Comparison of ENCODE assay signal across 8 cellular contexts in genomic region chr13:45464141-45464686, GRCh38. TPM values are rescaled to one million over a fixed set of nuclear protein-coding genes. Genes with fewer than 3 reads are reported as not detected.
DNase-seq lines count a peak whose midpoint lies in the region; ATAC-seq, FAIRE-seq and TF ChIP-seq lines count a peak whose summit lies in the region.

No MANE protein-coding gene starts in this region.

- TF ChIP-seq EP300 in HepG2 (IDR thresholded peaks at IDR 0.05; ENCODE audit: low read depth in 2 of 2, low read length in 2 of 2) = no peak
- no peak for TF ChIP-seq EP300 in HepG2 (CRISPR knock-in tag; IDR thresholded peaks at IDR 0.05; ENCODE audit: borderline replicate concordance)

- FAIRE-seq in HepG2 (lab: Jason Lieb, UNC) = no peak

- H3K4me1 ChIP-seq in HepG2 (ENCODE audit: insufficient read depth, low read length) (peaks cover 40% of the 10 kb centered on the region), thyroid gland (peaks cover 26 to 28% of the 10 kb centered on the region in 2 donors)

- CTCF ChIA-PET in activated CD8-positive, alpha-beta memory T cell treated with anti-CD3 and anti-CD28 coated beads, Interleukin-2, amount 10 ng/mL, durations not matched to agents 7 days and 5 days (lab: Charles Lee) = interaction anchor here (0.9 to 1.3 kb wide), 6 partner anchors 17 to 96 kb away, joined by 3 to 8 read pairs (median 3); no protein-coding TSS in a partner anchor
- CTCF ChIA-PET in HepG2 (lab: Yijun Ruan, JAX; ENCODE audit: low intra/inter-chr PET ratio, low total read pairs) = interaction anchor here (1.3 to 2.0 kb wide), 2 partner anchors 23 to 46 kb away, joined by 5 to 6 read pairs; partner anchors contain the start of gene SLC25A30

- ATAC-seq in activated CD8-positive, alpha-beta memory T cell treated with anti-CD3 and anti-CD28 coated beads, Interleukin-2, amount 10 ng/mL, durations not matched to agents 7 days and 5 days = no peak
- ATAC-seq in HepG2 = no peak
- ATAC-seq in HG02642 (IDR thresholded peaks at IDR 0.05; ENCODE audit: poor library complexity, unreplicated experiment) = no peak
- no peak for ATAC-seq in HG03442 (IDR thresholded peaks at IDR 0.05; ENCODE audit: unreplicated experiment)

- H3K27me3 ChIP-seq in HepG2 (ENCODE audit: control insufficient read depth in 1 of 2, insufficient read depth in 2 of 2, low read length in 2 of 2) (no peaks in the 10 kb centered on the region; a peak in 1 of 5 replicates), thyroid gland (no peaks in the 10 kb centered on the region)

- peak overlapping the region; percentile 87 for H3K4me3 Mint-ChIP-seq in activated CD8-positive, alpha-beta memory T cell treated with anti-CD3 and anti-CD28 coated beads, Interleukin-2, amount 10 ng/mL, durations not matched to agents 7 days and 5 days

- H3K9me3 ChIP-seq in HepG2 (ENCODE audit: low read length) (peaks cover 4% of the 10 kb centered on the region; the same call in 1 of the 2 replicates), thyroid gland (no peaks in the 10 kb centered on the region)

- H3K27me3 Mint-ChIP-seq in activated CD8-positive, alpha-beta memory T cell treated with anti-CD3 and anti-CD28 coated beads, Interleukin-2, amount 10 ng/mL, durations not matched to agents 7 days and 5 days = no peaks in the 10 kb centered on the region

- peaks cover 41% of the 10 kb centered on the region for H3K4me1 Mint-ChIP-seq in activated CD8-positive, alpha-beta memory T cell treated with anti-CD3 and anti-CD28 coated beads, Interleukin-2, amount 10 ng/mL, durations not matched to agents 7 days and 5 days

- 86% methylated on average over 9 of the region's 9 CpGs for WGBS in HepG2 (ENCODE audit: low lambda C conversion rate)
- WGBS in thyroid gland, 2 donors = 74 to 84% methylated on average over 9 of the region's 9 CpGs

- TF ChIP-seq CTCF in astrocyte of the cerebellum (IDR thresholded peaks at IDR 0.05; ENCODE audit: low read depth, low read length, missing control alignments) (peak; percentile 55), HepG2 (CRISPR knock-in tag; IDR thresholded peaks at IDR 0.05) (no peak; the same call in 1 of the 2 replicates), thyroid gland (IDR thresholded peaks at IDR 0.05) (peak in 3 of 6 experiments; percentile 42 to 84 (median 74))

- H2AFZ ChIP-seq in HepG2 (ENCODE audit: low read length) = no peak overlapping the region

- H3K4me3 ChIP-seq in astrocyte of the cerebellum (ENCODE audit: low read depth, low read length) (peak overlapping the region; percentile 88), HepG2 (replicated peaks in 1 of 3; ENCODE audit: insufficient read depth in 1 of 3, low read depth in 2 of 3, low read length in 3 of 3) (peak overlapping the region; percentile 13 to 41 (median 41); a peak in 5 of 6 replicates), thyroid gland (replicated peaks in 1 of 3) (peak overlapping the region in 2 of 3 donors; percentile 21 to 98)

- H3K36me3 ChIP-seq in HepG2 (replicated peaks in 1 of 2; ENCODE audit: control insufficient read depth in 1 of 2, insufficient read depth in 2 of 2, low read length in 2 of 2) = no peaks in the 10 kb centered on the region; a peak in 1 of 5 replicates
- no peaks in the 10 kb centered on the region for H3K36me3 ChIP-seq in thyroid gland

- in situ Hi-C loops in astrocyte of the cerebellum (cut with HindIII; ENCODE audit: low sequenced_read_pairs) = no loop called here
- in situ Hi-C loops in HepG2 (cut with HindIII; ENCODE audit: extremely low pct_ligation_motif_present, low pct_unique_long_range_greater_than_20kb) = no loop called here

- TF ChIP-seq RAD21 in HepG2 (CRISPR knock-in tag; IDR thresholded peaks at IDR 0.05) = peak; percentile 66; the same call in 1 of the 2 replicates

- TF ChIP-seq POLR2A in HepG2 (IDR thresholded peaks at IDR 0.05; ENCODE audit: insufficient read depth in 1 of 2, low read depth in 2 of 2, low read length in 2 of 2) = no peak
- TF ChIP-seq POLR2A in thyroid gland (IDR thresholded peaks at IDR 0.05) = no peak

- intact Hi-C loops in HepG2 (cut with micrococcal nuclease; ENCODE audit: unreplicated experiment) = loop anchor here (1.0 to 2.0 kb wide), 3 partner anchors 23 to 46 kb away; partner anchors contain the start of gene SLC25A30
- intact Hi-C loops in thyroid gland (cut with DNase I) = loop anchor here (2.0 to 10.0 kb wide), 3 partner anchors 45 to 119 kb away; partner anchors contain the start of genes SLC25A30 and TPT1

- peak overlapping the region; percentile 67 for H3K4me2 ChIP-seq in HepG2 (ENCODE audit: low read depth, low read length)

- peaks cover 41% of the 10 kb centered on the region for H3K79me2 ChIP-seq in HepG2 (ENCODE audit: insufficient read depth, low read length)

- H3K36me3 Mint-ChIP-seq in activated CD8-positive, alpha-beta memory T cell treated with anti-CD3 and anti-CD28 coated beads, Interleukin-2, amount 10 ng/mL, durations not matched to agents 7 days and 5 days = peaks cover 12% of the 10 kb centered on the region

- H3K27ac Mint-ChIP-seq in activated CD8-positive, alpha-beta memory T cell treated with anti-CD3 and anti-CD28 coated beads, Interleukin-2, amount 10 ng/mL, durations not matched to agents 7 days and 5 days = peak overlapping the region; percentile 90

- peaks cover 2% of the 10 kb centered on the region for H3K9me3 Mint-ChIP-seq in activated CD8-positive, alpha-beta memory T cell treated with anti-CD3 and anti-CD28 coated beads, Interleukin-2, amount 10 ng/mL, durations not matched to agents 7 days and 5 days (ENCODE audit: low read depth)

- H4K20me1 ChIP-seq in HepG2 (ENCODE audit: insufficient read depth, low read length) = peaks cover 9% of the 10 kb centered on the region

- POLR2A ChIA-PET in HepG2 (lab: Yijun Ruan, JAX) = interaction anchor here (0.9 to 2.1 kb wide), 12 partner anchors 11 to 133 kb away, joined by 3 to 31 read pairs (median 6); partner anchors contain the start of genes SLC25A30 and TPT1

- H3K27ac ChIP-seq in HepG2 (ENCODE audit: extremely low read length, insufficient read depth, low read length) (peak overlapping the region; percentile 89), thyroid gland (peak overlapping the region; percentile 54 to 89 (median 84))

- DNase-seq in activated CD8-positive, alpha-beta memory T cell treated with anti-CD3 and anti-CD28 coated beads, Interleukin-2, amount 10 ng/mL, durations not matched to agents 7 days and 5 days = no peak
- DNase-seq in activated CD8-positive, alpha-beta memory T cell treated with anti-CD3 and anti-CD28 coated beads for 24 hours = no peak
- DNase-seq in astrocyte of the cerebellum (ENCODE audit: low read depth) (no peak), HepG2 (ENCODE audit: low spot score) (no peak), thyroid gland (peak in 1 of 2 donors; percentile 18), NCI-H1417 treated with DMSO at 0.1 percent for 48 hours (lab: John Stamatoyannopoulos, UW) (no peak)

- BruUV-seq in HepG2 (replicated peaks; lab: Mats Ljungman, UMichigan) = TSS peak; percentile 87

- H3K9ac ChIP-seq in HepG2 (ENCODE audit: insufficient read depth, low read depth, low read length) = peak overlapping the region; percentile 62

RNA-seq across cellular contexts. Expression of gene COG3, which starts 0.5 kb away (rescaled TPM):
- total RNA-seq in activated CD8-positive, alpha-beta memory T cell treated with anti-CD3 and anti-CD28 coated beads, Interleukin-2, amount 10 ng/mL, durations not matched to agents 7 days and 5 days = 10 to 100 TPM; 20.7 to 25.1 TPM
- 47.5 and 47.8 TPM in 2 replicates for total RNA-seq in HepG2 (2016; rRNA removed; fragmentation: Illumina TruSeq; extraction: Trizol)
- 17.3 and 20.1 TPM in 2 replicates for total RNA-seq in HepG2 (2016; cell fraction: cytosol; rRNA removed; fragmentation: Illumina TruSeq; extraction: Trizol; ENCODE audit: low read depth)
- 44.5 and 51.8 TPM in 2 replicates for total RNA-seq in HepG2 (2016; cell fraction: insoluble cytoplasmic fraction; rRNA removed; fragmentation: Illumina TruSeq; extraction: Trizol)
- 19.7 and 24.1 TPM in 2 replicates for total RNA-seq in HepG2 (2016; cell fraction: membrane; rRNA removed; fragmentation: Illumina TruSeq; extraction: Trizol)
- total RNA-seq in HepG2 (2016; cell fraction: nucleus; rRNA removed; fragmentation: Illumina TruSeq; extraction: Trizol) = 55.8 and 65.6 TPM in 2 replicates
- 32.8 and 37.8 TPM in 2 replicates for polyA plus RNA-seq in HepG2 (2011; rRNA removed)
- 20.8 and 21.9 TPM in 2 replicates for polyA plus RNA-seq in HepG2 (2011; cell fraction: cytosol; rRNA removed)
- 65.3 and 69.9 TPM in 2 replicates for polyA plus RNA-seq in HepG2 (2011; cell fraction: nucleus; rRNA removed)
- polyA plus RNA-seq in HepG2 (2012) = 20.1 and 22.7 TPM in 2 replicates
- polyA plus RNA-seq in HepG2 (2016; cell fraction: cytosol; fragmentation: Illumina TruSeq; extraction: Trizol; ENCODE audit: low read depth) = 15.4 and 15.5 TPM in 2 replicates
- 33.1 and 38.8 TPM in 2 replicates for polyA plus RNA-seq in HepG2 (2016; cell fraction: insoluble cytoplasmic fraction; fragmentation: Illumina TruSeq; extraction: Trizol; ENCODE audit: low read depth)
- 11.9 and 12.6 TPM in 2 replicates for polyA plus RNA-seq in HepG2 (2016; cell fraction: membrane; fragmentation: Illumina TruSeq; extraction: Trizol; ENCODE audit: low read depth)
- polyA plus RNA-seq in HepG2 (2016; cell fraction: nucleus; fragmentation: Illumina TruSeq; extraction: Trizol; ENCODE audit: insufficient read depth, low read depth) = 54.6 and 64.4 TPM in 2 replicates
- polyA minus RNA-seq in HepG2 (2011; rRNA and poly(A)+ RNA removed; ENCODE audit: low replicate concordance) = 9.0 and 51.6 TPM in 2 replicates
- polyA minus RNA-seq in HepG2 (2011; cell fraction: cytosol; rRNA and poly(A)+ RNA removed) = 18.4 and 20.6 TPM in 2 replicates
- polyA minus RNA-seq in HepG2 (2011; cell fraction: nucleus; rRNA and poly(A)+ RNA removed) = 168 and 170 TPM in 2 replicates
- total RNA-seq in thyroid gland = 10 to 100 TPM; 35.9 to 56.0 (median 45.0) TPM

RNA-seq across cellular contexts. Expression of gene SLC25A30, which starts 46.0 kb away (rescaled TPM):
- total RNA-seq in activated CD8-positive, alpha-beta memory T cell treated with anti-CD3 and anti-CD28 coated beads, Interleukin-2, amount 10 ng/mL, durations not matched to agents 7 days and 5 days = 10 to 100 TPM; 23.5 to 28.4 TPM
- total RNA-seq in HepG2 (2016; rRNA removed; fragmentation: Illumina TruSeq; extraction: Trizol) (22.5 and 51.1 TPM in 2 replicates), thyroid gland (10 to 100 TPM; 11.3 to 16.1 (median 15.9) TPM)
- 19.7 and 21.5 TPM in 2 replicates for total RNA-seq in HepG2 (2016; cell fraction: cytosol; rRNA removed; fragmentation: Illumina TruSeq; extraction: Trizol; ENCODE audit: low read depth)
- 23.8 and 44.2 TPM in 2 replicates for total RNA-seq in HepG2 (2016; cell fraction: insoluble cytoplasmic fraction; rRNA removed; fragmentation: Illumina TruSeq; extraction: Trizol)
- total RNA-seq in HepG2 (2016; cell fraction: membrane; rRNA removed; fragmentation: Illumina TruSeq; extraction: Trizol) = 31.3 and 31.8 TPM in 2 replicates
- total RNA-seq in HepG2 (2016; cell fraction: nucleus; rRNA removed; fragmentation: Illumina TruSeq; extraction: Trizol) = 20.6 and 22.5 TPM in 2 replicates
- polyA plus RNA-seq in HepG2 (2011; rRNA removed) = 19.6 and 19.9 TPM in 2 replicates
- 13.8 and 15.3 TPM in 2 replicates for polyA plus RNA-seq in HepG2 (2011; cell fraction: cytosol; rRNA removed)
- 14.3 and 16.7 TPM in 2 replicates for polyA plus RNA-seq in HepG2 (2011; cell fraction: nucleus; rRNA removed)
- 19.1 and 23.4 TPM in 2 replicates for polyA plus RNA-seq in HepG2 (2012)
- polyA plus RNA-seq in HepG2 (2016; cell fraction: cytosol; fragmentation: Illumina TruSeq; extraction: Trizol; ENCODE audit: low read depth) = 5.3 and 5.9 TPM in 2 replicates
- 38.7 and 39.7 TPM in 2 replicates for polyA plus RNA-seq in HepG2 (2016; cell fraction: insoluble cytoplasmic fraction; fragmentation: Illumina TruSeq; extraction: Trizol; ENCODE audit: low read depth)
- polyA plus RNA-seq in HepG2 (2016; cell fraction: membrane; fragmentation: Illumina TruSeq; extraction: Trizol; ENCODE audit: low read depth) = 10.5 and 13.7 TPM in 2 replicates
- 32.3 and 39.0 TPM in 2 replicates for polyA plus RNA-seq in HepG2 (2016; cell fraction: nucleus; fragmentation: Illumina TruSeq; extraction: Trizol; ENCODE audit: insufficient read depth, low read depth)
- 8.8 and 61.2 TPM in 2 replicates for polyA minus RNA-seq in HepG2 (2011; rRNA and poly(A)+ RNA removed; ENCODE audit: low replicate concordance)
- 24.5 and 28.9 TPM in 2 replicates for polyA minus RNA-seq in HepG2 (2011; cell fraction: cytosol; rRNA and poly(A)+ RNA removed)
- 27.6 and 30.8 TPM in 2 replicates for polyA minus RNA-seq in HepG2 (2011; cell fraction: nucleus; rRNA and poly(A)+ RNA removed)
